11 cellular contexts compared by ENCODE assay signal in genomic region chr14:91008759-91009409, GRCh38. TPM values are rescaled to one million over a fixed set of nuclear protein-coding genes. Genes with fewer than 3 reads are reported as not detected.
DNase-seq lines count a peak whose midpoint lies in the region; ATAC-seq and TF ChIP-seq lines count a peak whose summit lies in the region.
"Had no signal": no experiment of that assay in that cellular context is flagged by ENCODE, and none has a peak within 500 bp of the region (broad histone marks: within the 10 kb centered on the region; RNA-seq: fewer than 3 reads in every experiment).

No MANE protein-coding gene starts in this region.

- H3K36me3 ChIP-seq in GM06990 (ENCODE audit: control insufficient read depth, insufficient read depth, low read length): no peaks in the 10 kb centered on the region
- H3K36me3 ChIP-seq in OCI-LY3 (replicated peaks; ENCODE audit: low read depth, low read length): no peaks in the 10 kb centered on the region
- H3K36me3 ChIP-seq in right lobe of liver: no peaks in the 10 kb centered on the region
- H3K36me3 ChIP-seq in ascending aorta: no peaks in the 10 kb centered on the region
- H3K36me3 ChIP-seq: heart right ventricle had no signal

- H3K9me3 ChIP-seq in OCI-LY3 (ENCODE audit: insufficient read depth, low read length): no peaks in the 10 kb centered on the region
- H3K9me3 ChIP-seq in right lobe of liver: no peaks in the 10 kb centered on the region
- H3K9me3 ChIP-seq in ascending aorta: no peaks in the 10 kb centered on the region
- H3K9me3 ChIP-seq: heart right ventricle had no signal

- H3K4me1 ChIP-seq in OCI-LY3 (ENCODE audit: low read length) (peaks cover 78% of the 10 kb centered on the region), right lobe of liver (peaks cover 0 to 18% (median 0%) of the 10 kb centered on the region in 4 donors), ascending aorta (no peaks in the 10 kb centered on the region)

- no peak overlapping the region for H3K4me3 Mint-ChIP-seq in mesothelial cell of epicardium
- H3K4me3 Mint-ChIP-seq: central memory CD8-positive, alpha-beta T cell had no signal

- H3K27ac Mint-ChIP-seq in mesothelial cell of epicardium: no peak overlapping the region

- peaks cover 57% of the 10 kb centered on the region for H3K79me2 ChIP-seq in OCI-LY3 (ENCODE audit: low read length)

- H2AFZ ChIP-seq in OCI-LY3 (ENCODE audit: low read depth, low read length): no peak overlapping the region
- H2AFZ ChIP-seq: PC-9 had no signal

- H3K4me1 Mint-ChIP-seq in mesothelial cell of epicardium: peaks cover 7% of the 10 kb centered on the region

- intact Hi-C loops in right lobe of liver (cut with DNase I) (no loop called here), posterior vena cava (cut with DNase I) (no loop called here), ascending aorta (cut with DNase I) (no loop called here)

- 95% methylated on average over 2 of the region's 2 CpGs for WGBS in right lobe of liver (ENCODE audit: insufficient coverage, low coverage, low lambda C conversion rate, missing lambda C conversion rate)

- H3K4me2 ChIP-seq in OCI-LY3 (ENCODE audit: low read length): peak overlapping the region; percentile 77
- H3K4me2 ChIP-seq: PC-9 had no signal

- DNase-seq in GM06990 (ENCODE audit: extremely low read depth, insufficient read length) (peak; percentile 26), right lobe of liver (no peak), posterior vena cava (ENCODE audit: low spot score) (no peak), ascending aorta (ENCODE audit: low spot score in 2 of 2) (no peak), mesothelial cell of epicardium (ENCODE audit: low spot score in 2 of 2, unreplicated experiment in 2 of 2) (no peak)
- DNase-seq: heart right ventricle, PC-9 had no signal

- no peak for TF ChIP-seq CTCF in GM06990 (IDR thresholded peaks at IDR 0.05; ENCODE audit: insufficient read depth, low read length, poor library complexity, severe bottlenecking)
- TF ChIP-seq CTCF in OCI-LY3 (IDR thresholded peaks at IDR 0.05; ENCODE audit: low read depth, low read length): no peak
- no peak for TF ChIP-seq CTCF in right lobe of liver (IDR thresholded peaks at IDR 0.05)
- no peak for TF ChIP-seq CTCF in ascending aorta (IDR thresholded peaks at IDR 0.05)
- no peak for TF ChIP-seq CTCF in mesothelial cell of epicardium (IDR thresholded peaks at IDR 0.05; ENCODE audit: unreplicated experiment)

- no peaks in the 10 kb centered on the region for H4K20me1 ChIP-seq in OCI-LY3 (ENCODE audit: insufficient read depth, low read length)

- peak overlapping the region; percentile 95 for H3K27ac ChIP-seq in OCI-LY3 (ENCODE audit: low read length)
- peak overlapping the region in 1 of 3 donors; percentile 10 for H3K27ac ChIP-seq in right lobe of liver
- H3K27ac ChIP-seq in ascending aorta: peak overlapping the region in 1 of 2 donors; percentile 10
- H3K27ac ChIP-seq: PC-9 had no signal

- H3K9me3 Mint-ChIP-seq in mesothelial cell of epicardium: no peaks in the 10 kb centered on the region
- H3K9me3 Mint-ChIP-seq: central memory CD8-positive, alpha-beta T cell had no signal

- no peaks in the 10 kb centered on the region for H3K27me3 ChIP-seq in GM06990 (replicated peaks; ENCODE audit: control insufficient read depth, insufficient read depth, low read length)
- H3K27me3 ChIP-seq in OCI-LY3 (ENCODE audit: low read depth, low read length): no peaks in the 10 kb centered on the region
- H3K27me3 ChIP-seq in right lobe of liver: no peaks in the 10 kb centered on the region
- no peaks in the 10 kb centered on the region for H3K27me3 ChIP-seq in ascending aorta
- H3K27me3 ChIP-seq: heart right ventricle had no signal

- H3K4me3 ChIP-seq in GM06990 (replicated peaks; ENCODE audit: low read depth, low read length) (no peak overlapping the region), OCI-LY3 (ENCODE audit: low read length) (peak overlapping the region; percentile 59), right lobe of liver (no peak overlapping the region), ascending aorta (no peak overlapping the region)
- H3K4me3 ChIP-seq: heart right ventricle, PC-9 had no signal

- peak; percentile 12 for ATAC-seq in GM21737 (IDR thresholded peaks at IDR 0.05; ENCODE audit: unreplicated experiment)
- ATAC-seq in right lobe of liver: peak; percentile 78 to 91 (median 82)
- no peak for ATAC-seq in HG02870 (IDR thresholded peaks at IDR 0.05; ENCODE audit: unreplicated experiment)

- no peaks in the 10 kb centered on the region for H3K36me3 Mint-ChIP-seq in mesothelial cell of epicardium

- peak overlapping the region; percentile 86 for H3K9ac ChIP-seq in OCI-LY3 (ENCODE audit: low read length)

- TF ChIP-seq POLR2A in right lobe of liver (IDR thresholded peaks at IDR 0.05): no peak

- H3K27me3 Mint-ChIP-seq in mesothelial cell of epicardium (ENCODE audit: low read depth): no peaks in the 10 kb centered on the region
- H3K27me3 Mint-ChIP-seq: central memory CD8-positive, alpha-beta T cell had no signal

RNA-seq across cellular contexts. Expression of gene RPS6KA5, which starts 51.6 kb away (rescaled TPM):
- 1 to 10 TPM in 5 of 6 experiments, under 1 TPM in 1; 0.31 to 3.5 (median 1.7) TPM for total RNA-seq in right lobe of liver
- total RNA-seq in posterior vena cava: 1 to 10 TPM; 4.0 to 6.4 TPM
- 0.21 TPM for total RNA-seq in ascending aorta
- total RNA-seq in mesothelial cell of epicardium: 11.0 to 12.8 TPM (median 11.8 TPM) in 3 replicates
